ENCODE assay signal across 11 cellular contexts in the genomic region with DNA sequence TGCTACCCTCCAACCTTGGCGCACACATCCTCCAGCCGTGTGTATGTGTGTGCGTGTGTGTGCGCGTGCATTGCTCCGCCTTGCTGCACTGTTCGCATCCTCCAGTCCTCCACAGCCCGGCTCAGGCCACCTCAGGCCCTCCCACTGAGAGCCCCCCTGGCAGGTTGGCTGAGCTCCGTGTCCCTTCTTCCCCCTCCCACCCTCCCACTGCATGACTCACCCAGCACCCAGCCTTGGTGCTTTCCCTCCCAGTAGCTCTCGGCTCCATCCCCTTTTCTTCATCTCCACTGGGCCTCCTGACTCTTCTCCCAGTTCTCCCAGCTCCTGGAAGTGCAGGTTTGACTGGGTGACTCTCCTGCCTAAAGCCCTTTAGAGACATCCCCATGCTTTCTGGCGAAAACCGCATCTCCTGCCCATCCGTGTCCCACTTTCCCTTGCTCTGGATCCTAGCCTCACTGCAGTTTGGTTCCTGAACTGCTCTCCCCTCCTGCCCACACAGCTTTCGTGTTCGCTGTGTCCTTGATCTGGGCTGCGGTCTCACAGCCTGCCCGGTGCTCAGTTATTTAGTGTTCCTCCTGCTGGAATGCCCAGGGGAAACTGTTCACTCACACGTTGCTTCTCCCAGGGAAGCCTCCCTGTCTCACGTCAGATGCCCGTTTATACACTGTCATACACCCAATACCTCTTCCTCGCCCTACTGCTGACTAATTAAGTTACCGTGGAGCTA. TPM values are rescaled to one million over a fixed set of nuclear protein-coding genes. Genes with fewer than 3 reads are reported as not detected.
DNase-seq lines count a peak whose midpoint lies in the region; ATAC-seq lines count a peak whose summit lies in the region.
"Had no signal": no experiment of that assay in that cellular context is flagged by ENCODE, and none has a peak within 500 bp of the region (broad histone marks: within the 10 kb centered on the region; RNA-seq: fewer than 3 reads in every experiment).

No MANE protein-coding gene starts in this region.

- H3K27ac ChIP-seq in stomach smooth muscle (ENCODE audit: low read length), result peak overlapping the region; percentile 78
- H3K27ac ChIP-seq: 22Rv1, KMS-11 had no signal

- H3K27me3 Mint-ChIP-seq in activated naive CD8-positive, alpha-beta T cell treated with anti-CD3 and anti-CD28 coated beads, Interleukin-2, amount 10 ng/mL, durations not matched to agents 7 days and 5 days, result no peaks in the 10 kb centered on the region
- no peaks in the 10 kb centered on the region for H3K27me3 Mint-ChIP-seq in activated CD8-positive, alpha-beta memory T cell treated with anti-CD3 and anti-CD28 coated beads, Interleukin-2, amount 10 ng/mL, durations not matched to agents 7 days and 5 days
- H3K27me3 Mint-ChIP-seq: effector memory CD8-positive, alpha-beta T cell had no signal

- H3K4me1 ChIP-seq in stomach smooth muscle (ENCODE audit: control insufficient read depth, insufficient read depth, low read length), result peaks cover 23% of the 10 kb centered on the region

- no peaks in the 10 kb centered on the region for H3K9me3 Mint-ChIP-seq in activated naive CD8-positive, alpha-beta T cell treated with anti-CD3 and anti-CD28 coated beads, Interleukin-2, amount 10 ng/mL, durations not matched to agents 7 days and 5 days
- H3K9me3 Mint-ChIP-seq in activated CD8-positive, alpha-beta memory T cell treated with anti-CD3 and anti-CD28 coated beads, Interleukin-2, amount 10 ng/mL, durations not matched to agents 7 days and 5 days (ENCODE audit: low read depth), result no peaks in the 10 kb centered on the region
- H3K9me3 Mint-ChIP-seq: effector memory CD8-positive, alpha-beta T cell had no signal

- no peak overlapping the region for H3K4me3 Mint-ChIP-seq in activated naive CD8-positive, alpha-beta T cell treated with anti-CD3 and anti-CD28 coated beads, Interleukin-2, amount 10 ng/mL, durations not matched to agents 7 days and 5 days
- H3K4me3 Mint-ChIP-seq in activated CD8-positive, alpha-beta memory T cell treated with anti-CD3 and anti-CD28 coated beads, Interleukin-2, amount 10 ng/mL, durations not matched to agents 7 days and 5 days, result no peak overlapping the region
- H3K4me3 Mint-ChIP-seq: effector memory CD8-positive, alpha-beta T cell had no signal

- CTCF ChIA-PET in activated CD8-positive, alpha-beta memory T cell treated with anti-CD3 and anti-CD28 coated beads, Interleukin-2, amount 10 ng/mL, durations not matched to agents 7 days and 5 days (lab: Charles Lee), result interaction anchor here (1.6 kb wide), 1 partner anchor 18 kb away, joined by 3 read pairs; no protein-coding TSS in a partner anchor

- H3K4me3 ChIP-seq in stomach smooth muscle (ENCODE audit: low read length in 2 of 2), result peak overlapping the region in 1 of 2 donors; percentile 60

- POLR2A ChIA-PET in activated naive CD8-positive, alpha-beta T cell treated with anti-CD3 and anti-CD28 coated beads, Interleukin-2, amount 10 ng/mL, durations not matched to agents 7 days and 5 days (lab: Charles Lee), result interaction anchor here (1.1 kb wide), 1 partner anchor 13 kb away, joined by 3 read pairs; no protein-coding TSS in a partner anchor

- H3K36me3 ChIP-seq in stomach smooth muscle (ENCODE audit: control insufficient read depth in 2 of 2, insufficient read depth in 2 of 2, low read length in 2 of 2), result peaks cover 12 to 14% of the 10 kb centered on the region in 2 donors

- H3K9ac ChIP-seq in stomach smooth muscle (ENCODE audit: low read length in 2 of 2), result peak overlapping the region; percentile 27 to 52
- H3K9ac ChIP-seq: KMS-11 had no signal

- peaks cover 2% of the 10 kb centered on the region for H3K36me3 Mint-ChIP-seq in activated naive CD8-positive, alpha-beta T cell treated with anti-CD3 and anti-CD28 coated beads, Interleukin-2, amount 10 ng/mL, durations not matched to agents 7 days and 5 days
- peaks cover 4% of the 10 kb centered on the region for H3K36me3 Mint-ChIP-seq in activated CD8-positive, alpha-beta memory T cell treated with anti-CD3 and anti-CD28 coated beads, Interleukin-2, amount 10 ng/mL, durations not matched to agents 7 days and 5 days

- peak; percentile 16 for DNase-seq in DMS53 (lab: John Stamatoyannopoulos, UW)
- no peak for DNase-seq in DMS53 treated with DMSO at 0.1 percent for 48 hours (lab: John Stamatoyannopoulos, UW; ENCODE audit: unreplicated experiment)
- DNase-seq in activated naive CD8-positive, alpha-beta T cell treated with anti-CD3 and anti-CD28 coated beads, Interleukin-2, amount 10 ng/mL, durations not matched to agents 7 days and 5 days, result no peak
- peak in 22 of 42 donors; percentile 11 to 69 (median 42) for DNase-seq in head of caudate nucleus
- DNase-seq in stimulated activated CD4-positive, alpha-beta T cell treated with anti-CD3 and anti-CD28 coated beads, Interleukin-4, amount 100 ng/mL, for 1 hour, result no peak
- DNase-seq in activated CD4-positive, CD25-positive, alpha-beta regulatory T cell treated with anti-CD3 and anti-CD28 coated beads, Interleukin-2, amount 50 U/mL, for 72 hours, result no peak
- DNase-seq in activated CD8-positive, alpha-beta memory T cell treated with anti-CD3 and anti-CD28 coated beads, Interleukin-2, amount 10 ng/mL, durations not matched to agents 7 days and 5 days, result no peak
- DNase-seq: effector memory CD8-positive, alpha-beta T cell had no signal

- H3K4me1 Mint-ChIP-seq in activated naive CD8-positive, alpha-beta T cell treated with anti-CD3 and anti-CD28 coated beads, Interleukin-2, amount 10 ng/mL, durations not matched to agents 7 days and 5 days, result peaks cover 12% of the 10 kb centered on the region
- peaks cover 12% of the 10 kb centered on the region for H3K4me1 Mint-ChIP-seq in activated CD8-positive, alpha-beta memory T cell treated with anti-CD3 and anti-CD28 coated beads, Interleukin-2, amount 10 ng/mL, durations not matched to agents 7 days and 5 days

- no peaks in the 10 kb centered on the region for H3K9me3 ChIP-seq in stomach smooth muscle (ENCODE audit: control insufficient read depth in 2 of 2, low read length in 2 of 2)

- intact Hi-C loops in head of caudate nucleus (cut with DNase I), result no loop called here

- no peak for ATAC-seq in activated naive CD8-positive, alpha-beta T cell treated with anti-CD3 and anti-CD28 coated beads, Interleukin-2, amount 10 ng/mL, durations not matched to agents 7 days and 5 days (ENCODE audit: low read depth)
- ATAC-seq in activated CD8-positive, alpha-beta memory T cell treated with anti-CD3 and anti-CD28 coated beads, Interleukin-2, amount 10 ng/mL, durations not matched to agents 7 days and 5 days, result no peak
- ATAC-seq: effector memory CD8-positive, alpha-beta T cell had no signal

- no peaks in the 10 kb centered on the region for H3K27me3 ChIP-seq in stomach smooth muscle (ENCODE audit: control insufficient read depth in 1 of 2, insufficient read depth in 2 of 2, low read length in 2 of 2)

- H3K27ac Mint-ChIP-seq in activated naive CD8-positive, alpha-beta T cell treated with anti-CD3 and anti-CD28 coated beads, Interleukin-2, amount 10 ng/mL, durations not matched to agents 7 days and 5 days, result peak overlapping the region; percentile 24
- no peak overlapping the region for H3K27ac Mint-ChIP-seq in activated CD8-positive, alpha-beta memory T cell treated with anti-CD3 and anti-CD28 coated beads, Interleukin-2, amount 10 ng/mL, durations not matched to agents 7 days and 5 days

RNA-seq across cellular contexts. Expression of a gene that starts 4.9 kb away (rescaled TPM):
- total RNA-seq in activated naive CD8-positive, alpha-beta T cell treated with anti-CD3 and anti-CD28 coated beads, Interleukin-2, amount 10 ng/mL, durations not matched to agents 7 days and 5 days, result 10 to 100 TPM in 1 of 2 experiments, 1 to 10 TPM in 1; 9.0 to 13.1 TPM
- total RNA-seq in activated CD8-positive, alpha-beta memory T cell treated with anti-CD3 and anti-CD28 coated beads, Interleukin-2, amount 10 ng/mL, durations not matched to agents 7 days and 5 days, result 10 to 100 TPM; 10.5 to 11.8 TPM

Comparison
In these comparisons a context has a peak if more than half of its experiments do, and no peak if none do; other contexts are left out.
1. DNase-seq: peak in DMS53 (single experiment) and head of caudate nucleus (22 of 42); none in DMS53 treated with DMSO at 0.1 percent for 48 hours (single experiment), activated naive CD8-positive, alpha-beta T cell treated with anti-CD3 and anti-CD28 coated beads, Interleukin-2, amount 10 ng/mL, durations not matched to agents 7 days and 5 days (single experiment), stimulated activated CD4-positive, alpha-beta T cell treated with anti-CD3 and anti-CD28 coated beads, Interleukin-4, amount 100 ng/mL, for 1 hour (single experiment), activated CD4-positive, CD25-positive, alpha-beta regulatory T cell treated with anti-CD3 and anti-CD28 coated beads, Interleukin-2, amount 50 U/mL, for 72 hours (single experiment) and activated CD8-positive, alpha-beta memory T cell treated with anti-CD3 and anti-CD28 coated beads, Interleukin-2, amount 10 ng/mL, durations not matched to agents 7 days and 5 days (single experiment).